12 cellular contexts compared by ENCODE assay signal in the genomic region with DNA sequence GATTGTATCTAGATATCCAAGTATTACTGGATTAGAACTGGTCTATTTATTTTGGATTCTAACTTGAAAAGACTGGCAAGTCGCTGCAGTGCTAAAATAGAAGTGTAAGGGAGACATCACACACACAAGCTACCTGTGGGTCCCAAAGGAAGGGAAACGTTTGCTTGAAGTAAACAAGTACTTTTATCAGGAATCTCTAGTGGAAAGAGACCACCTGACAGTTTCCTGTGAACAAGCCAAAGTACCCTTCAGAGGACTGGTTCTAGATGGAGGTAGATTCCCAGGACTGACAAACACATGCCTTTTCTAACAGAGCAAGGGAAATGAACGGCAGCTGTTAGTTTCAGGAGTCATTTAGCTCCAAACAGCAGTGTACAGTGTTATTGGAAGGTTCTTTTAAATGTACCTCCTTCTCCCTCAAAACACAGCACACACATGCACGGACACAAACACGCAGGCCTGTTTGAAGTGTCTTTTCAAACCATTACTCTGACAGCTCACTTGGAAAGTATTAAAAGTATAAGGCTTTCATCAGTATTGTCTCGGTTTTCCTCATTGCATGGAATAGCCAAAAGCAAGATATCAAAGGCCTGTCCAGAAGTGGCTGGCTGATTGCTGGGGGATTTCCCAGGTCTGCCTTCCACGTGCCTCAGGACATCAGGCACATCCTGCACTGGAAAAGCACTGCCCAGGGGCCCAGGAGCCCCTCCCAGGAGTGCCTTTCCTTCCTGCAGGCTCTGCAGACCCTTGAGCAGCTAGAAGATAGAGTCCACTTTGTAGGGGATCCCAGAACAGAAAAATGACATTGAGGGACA.
A peak's percentile ranks its signal among the peaks of the same experiment; 100 is the strongest.
DNase-seq lines count a peak whose midpoint lies in the region; ATAC-seq and TF ChIP-seq lines count a peak whose summit lies in the region.
"Had no signal": no experiment of that assay in that cellular context is flagged by ENCODE, and none has a peak within 500 bp of the region (broad histone marks: within the 10 kb centered on the region; RNA-seq: fewer than 3 reads in every experiment).

No MANE protein-coding gene starts in this region.

- no peaks in the 10 kb centered on the region; the same call in 1 of the 2 replicates for H3K9me2 ChIP-seq in GM23338 (ENCODE audit: insufficient read depth)

- peaks cover 30% of the 10 kb centered on the region for H3K4me1 ChIP-seq in GM23338 (ENCODE audit: insufficient read depth)
- H3K4me1 ChIP-seq: adrenal gland, gastrocnemius medialis had no signal

- no peak for TF ChIP-seq CTCF in GM23338 (conservative IDR thresholded peaks at IDR 0.05; ENCODE audit: low read depth in 2 of 2)

- H3K4me1 Mint-ChIP-seq in GM23338, result peaks cover 37% of the 10 kb centered on the region

- no peak overlapping the region for H3K27ac ChIP-seq in GM23338 (ENCODE audit: low read depth)
- H3K27ac ChIP-seq: adrenal gland, gastrocnemius medialis, sigmoid colon had no signal

- no peaks in the 10 kb centered on the region for H3K36me3 ChIP-seq in GM23338 (ENCODE audit: insufficient read depth)
- H3K36me3 ChIP-seq: adrenal gland, gastrocnemius medialis, sigmoid colon had no signal

- H3K4me3 Mint-ChIP-seq in GM23338, result no peak overlapping the region
- H3K4me3 Mint-ChIP-seq: activated T-cell treated with anti-CD3 and anti-CD28 coated beads, Interleukin-2, amount 50 U/mL, for 4 hours; CD8-positive, alpha-beta T cell had no signal

- H3K4me3 ChIP-seq in GM23338, result no peak overlapping the region
- H3K4me3 ChIP-seq: adrenal gland, gastrocnemius medialis, sigmoid colon had no signal

- no peaks in the 10 kb centered on the region for H3F3A ChIP-seq in GM23338 (replicated peaks; ENCODE audit: low read depth)

- peak overlapping the region; percentile 44; the same call in 1 of the 2 replicates for H3K27ac Mint-ChIP-seq in GM23338
- H3K27ac Mint-ChIP-seq: CD8-positive, alpha-beta T cell had no signal

- no peaks in the 10 kb centered on the region for H3K27me3 ChIP-seq in GM23338 (ENCODE audit: insufficient read depth)
- H3K27me3 ChIP-seq: adrenal gland, gastrocnemius medialis, sigmoid colon had no signal

- H3K36me3 Mint-ChIP-seq in GM23338 (ENCODE audit: low read depth), result peaks cover 6% of the 10 kb centered on the region; the same call in 2 of the 3 replicates

- H3K79me2 ChIP-seq in GM23338 (replicated peaks; ENCODE audit: insufficient read depth), result no peaks in the 10 kb centered on the region

- H3K4me2 ChIP-seq in GM23338, result no peak overlapping the region

- H3K27me3 Mint-ChIP-seq in GM23338 (ENCODE audit: insufficient read depth, low read depth, poor library complexity), result peaks cover 5% of the 10 kb centered on the region

- H2AFZ ChIP-seq in GM23338, result no peak overlapping the region

- no peak for ATAC-seq in GM23338
- ATAC-seq: activated T-cell treated with anti-CD3 and anti-CD28 coated beads, Interleukin-2, amount 50 U/mL, for 4 hours; CD8-positive, alpha-beta T cell; gastrocnemius medialis had no signal

- peaks cover 6% of the 10 kb centered on the region; the same call in 2 of the 3 replicates for H3K9me3 Mint-ChIP-seq in GM23338
- H3K9me3 Mint-ChIP-seq: activated T-cell treated with anti-CD3 and anti-CD28 coated beads, Interleukin-2, amount 50 U/mL, for 4 hours had no signal

- H4K20me1 ChIP-seq in GM23338 (replicated peaks; ENCODE audit: insufficient read depth), result no peaks in the 10 kb centered on the region

- peak; percentile 10 for DNase-seq in DMS153 (lab: John Stamatoyannopoulos, UW)
- no peak for DNase-seq in GM23338 (ENCODE audit: low spot score)
- DNase-seq in RPMI7951 (ENCODE audit: low read depth), result peak; percentile 54
- DNase-seq in kidney tubule cell (ENCODE audit: low spot score), result peak; percentile 34
- DNase-seq in amygdala (lab: John Stamatoyannopoulos, UW), result no peak
- no peak for DNase-seq in ecto neural progenitor cell (ENCODE audit: low spot score)
- no peak for DNase-seq in NCI-H187 treated with DMSO at 0.1 percent for 48 hours (lab: John Stamatoyannopoulos, UW)
- DNase-seq: activated T-cell treated with anti-CD3 and anti-CD28 coated beads, Interleukin-2, amount 50 U/mL, for 4 hours; adrenal gland; CD8-positive, alpha-beta T cell; gastrocnemius medialis; sigmoid colon had no signal

TF ChIP-seq in GM23338, 12 proteins besides CTCF, POLR2A, EP300 and RAD21:
- no peak for TF ChIP-seq NANOG (IDR thresholded peaks at IDR 0.05; ENCODE audit: borderline replicate concordance)
- TF ChIP-seq POLR2AphosphoS5 (IDR thresholded peaks at IDR 0.05; ENCODE audit: low read depth), result no peak
- TF ChIP-seq JUNB (IDR thresholded peaks at IDR 0.05; ENCODE audit: unreplicated experiment), result no peak
- no peak for TF ChIP-seq ZNF114 (CRISPR knock-in tag; IDR thresholded peaks at IDR 0.05)
- no peak for TF ChIP-seq ETS1 (IDR thresholded peaks at IDR 0.05)
- TF ChIP-seq EZH2 (IDR thresholded peaks at IDR 0.05; ENCODE audit: low read depth, unreplicated experiment), result no peak
- TF ChIP-seq CREB1 (CRISPR knock-in tag; IDR thresholded peaks at IDR 0.05; ENCODE audit: low read depth), result no peak
- TF ChIP-seq EZH2phosphoT487 (IDR thresholded peaks at IDR 0.05; ENCODE audit: unreplicated experiment), result no peak
TF ChIP-seq in GM23338: peak in this region for 0.

Comparison
In these comparisons a context has a peak if more than half of its experiments do, and no peak if none do; other contexts are left out.
1. DNase-seq: peak in DMS153 (single experiment), RPMI7951 (single experiment) and kidney tubule cell (single experiment); none in GM23338 (single experiment), amygdala (0 of 56), ecto neural progenitor cell (single experiment) and NCI-H187 treated with DMSO at 0.1 percent for 48 hours (single experiment).